8 cellular contexts compared by ENCODE assay signal in the genomic region with DNA sequence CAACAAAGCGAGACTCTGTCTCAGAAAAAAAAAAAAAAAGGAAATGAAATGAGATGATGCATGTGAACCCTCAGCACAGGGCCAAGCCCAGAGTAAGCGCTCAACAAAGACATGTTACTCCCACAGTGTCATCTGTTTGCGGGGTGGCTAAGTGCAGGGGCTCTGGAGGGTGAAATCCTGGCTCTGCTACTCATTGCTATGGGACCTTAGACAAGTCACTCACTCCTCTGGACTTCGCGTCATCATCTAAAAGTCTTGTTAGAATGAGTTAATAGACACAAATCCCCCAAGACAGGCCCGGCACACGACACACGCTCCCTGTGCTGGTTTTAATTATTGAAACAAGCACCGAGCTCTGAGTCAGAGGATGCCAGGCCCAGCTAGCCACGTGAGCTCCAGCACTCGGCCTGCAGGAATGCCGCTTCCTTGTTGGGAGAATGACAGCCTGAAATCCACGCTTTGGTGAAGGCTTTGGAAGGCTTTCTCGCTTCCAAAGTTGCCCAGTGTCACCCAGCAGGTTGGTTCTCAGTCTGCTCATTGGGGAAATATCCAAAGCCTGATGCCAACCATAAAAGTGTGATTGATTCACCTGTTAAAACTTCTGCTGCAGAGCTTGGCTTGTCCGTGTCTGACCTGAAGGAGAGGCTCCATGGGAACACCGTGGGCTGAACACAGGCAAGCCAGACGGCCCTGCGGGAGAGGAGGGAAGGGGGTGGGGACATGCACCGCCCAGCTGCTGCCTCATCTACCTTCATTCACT. TPM values are rescaled to one million over a fixed set of nuclear protein-coding genes. Genes with fewer than 3 reads are reported as not detected.
DNase-seq lines count a peak whose midpoint lies in the region; ATAC-seq, FAIRE-seq and TF ChIP-seq lines count a peak whose summit lies in the region.

No MANE protein-coding gene starts in this region.

- H3K4me3 ChIP-seq in endodermal cell (ENCODE audit: low read length): no peak overlapping the region
- no peak overlapping the region for H3K4me3 ChIP-seq in pancreas

- no peak overlapping the region for H3K9ac ChIP-seq in endodermal cell (ENCODE audit: extremely low read depth, low read length, poor library complexity, severe bottlenecking)

- no peak for TF ChIP-seq CTCF in endodermal cell (conservative IDR thresholded peaks at IDR 0.05)
- no peak for TF ChIP-seq CTCF in pancreas (IDR thresholded peaks at IDR 0.05)

- CTCF ChIA-PET in activated CD4-positive, alpha-beta T cell treated with anti-CD3 and anti-CD28 coated beads, Interleukin-2, amount 10 ng/mL, durations not matched to agents 7 days and 5 days (lab: Charles Lee): interaction anchor here (0.6 kb wide), 1 partner anchor 34 kb away, joined by 3 read pairs; no protein-coding TSS in a partner anchor

- POLR2A ChIA-PET in activated CD4-positive, alpha-beta T cell treated with anti-CD3 and anti-CD28 coated beads, Interleukin-2, amount 10 ng/mL, durations not matched to agents 7 days and 5 days (lab: Charles Lee): no interaction called here

- H3K27ac Mint-ChIP-seq in endodermal cell: no peak overlapping the region
- H3K27ac Mint-ChIP-seq in activated CD4-positive, alpha-beta T cell treated with anti-CD3 and anti-CD28 coated beads, Interleukin-2, amount 10 ng/mL, durations not matched to agents 7 days and 5 days: no peak overlapping the region

- no peak overlapping the region for H3K4me3 Mint-ChIP-seq in endodermal cell
- no peak overlapping the region for H3K4me3 Mint-ChIP-seq in activated CD4-positive, alpha-beta T cell treated with anti-CD3 and anti-CD28 coated beads, Interleukin-2, amount 10 ng/mL, durations not matched to agents 7 days and 5 days

- no peaks in the 10 kb centered on the region for H3K27me3 ChIP-seq in endodermal cell (ENCODE audit: control insufficient read depth, insufficient read depth, low read length, poor library complexity, severe bottlenecking)
- H3K27me3 ChIP-seq in pancreas: no peaks in the 10 kb centered on the region

- ATAC-seq in pancreas (peak in 3 of 4 donors; percentile 14 to 45 (median 34)), GM21717 (IDR thresholded peaks at IDR 0.05; ENCODE audit: unreplicated experiment) (no peak)

- no peaks in the 10 kb centered on the region for H3K36me3 ChIP-seq in endodermal cell (ENCODE audit: control insufficient read depth, insufficient read depth, low read length)
- H3K36me3 ChIP-seq in pancreas: no peaks in the 10 kb centered on the region

- peaks cover 8% of the 10 kb centered on the region for H3K4me1 Mint-ChIP-seq in endodermal cell
- no peaks in the 10 kb centered on the region for H3K4me1 Mint-ChIP-seq in activated CD4-positive, alpha-beta T cell treated with anti-CD3 and anti-CD28 coated beads, Interleukin-2, amount 10 ng/mL, durations not matched to agents 7 days and 5 days

- H3K9me3 ChIP-seq in endodermal cell (ENCODE audit: control insufficient read depth, low read length) (no peaks in the 10 kb centered on the region), pancreas (no peaks in the 10 kb centered on the region)

- intact Hi-C loops in pancreas (cut with DNase I): no loop called here

- no peak for FAIRE-seq in pancreas (lab: Jason Lieb, UNC)

- H3K4me1 ChIP-seq in endodermal cell (ENCODE audit: control insufficient read depth, insufficient read depth, low read length) (no peaks in the 10 kb centered on the region), pancreas (peaks cover 0 to 6% (median 0%) of the 10 kb centered on the region in 3 donors)

- no peaks in the 10 kb centered on the region for H3K36me3 Mint-ChIP-seq in endodermal cell (ENCODE audit: low read depth)
- no peaks in the 10 kb centered on the region for H3K36me3 Mint-ChIP-seq in activated CD4-positive, alpha-beta T cell treated with anti-CD3 and anti-CD28 coated beads, Interleukin-2, amount 10 ng/mL, durations not matched to agents 7 days and 5 days (ENCODE audit: low read depth)

- H3K9me3 Mint-ChIP-seq in endodermal cell: no peaks in the 10 kb centered on the region
- H3K9me3 Mint-ChIP-seq in activated CD4-positive, alpha-beta T cell treated with anti-CD3 and anti-CD28 coated beads, Interleukin-2, amount 10 ng/mL, durations not matched to agents 7 days and 5 days: no peaks in the 10 kb centered on the region

- H3K27me3 Mint-ChIP-seq in endodermal cell (ENCODE audit: insufficient read depth): peaks cover 5% of the 10 kb centered on the region
- peaks cover 14% of the 10 kb centered on the region for H3K27me3 Mint-ChIP-seq in activated CD4-positive, alpha-beta T cell treated with anti-CD3 and anti-CD28 coated beads, Interleukin-2, amount 10 ng/mL, durations not matched to agents 7 days and 5 days

- H3K27ac ChIP-seq in endodermal cell (ENCODE audit: low read depth, low read length) (peak overlapping the region; percentile 68), pancreas (peak overlapping the region; percentile 29 to 67 (median 52))

- DNase-seq in DMS53 treated with DMSO at 0.1 percent for 48 hours (lab: John Stamatoyannopoulos, UW; ENCODE audit: unreplicated experiment) (peak; percentile 52), NCI-H2227 treated with DMSO at 0.1 percent for 48 hours (lab: John Stamatoyannopoulos, UW) (peak; percentile 46), endodermal cell (peak; percentile 72), pancreas (peak in 2 of 6 donors; percentile 43 to 59), NCI-H146 treated with DMSO at 0.1 percent for 48 hours (lab: John Stamatoyannopoulos, UW; ENCODE audit: unreplicated experiment) (no peak), mesenteric fat pad (ENCODE audit: low spot score) (no peak)
- DNase-seq in activated CD4-positive, alpha-beta T cell treated with anti-CD3 and anti-CD28 coated beads, Interleukin-2, amount 10 ng/mL, durations not matched to agents 7 days and 5 days: no peak

- 71 to 82% methylated on average over 13 to 18 of the region's 19 CpGs for WGBS in endodermal cell (ENCODE audit: insufficient coverage in 1 of 2, insufficient read length in 1 of 2), 2 experiments
- 68 to 69% methylated on average over 19 of the region's 19 CpGs for WGBS in pancreas, 2 donors

RNA-seq across cellular contexts. Expression of gene TARDBP, which starts 36.7 kb away (rescaled TPM):
- total RNA-seq in endodermal cell (100 to 1,000 TPM; 203 to 216 TPM), pancreas (10 to 100 TPM; 43.3 to 74.7 (median 53.7) TPM), mesenteric fat pad (128 TPM)
- polyA plus RNA-seq in endodermal cell (2013, experiment 1 of 2): 271 TPM
- polyA plus RNA-seq in endodermal cell (2013, experiment 2 of 2): 250 TPM
- polyA plus RNA-seq in pancreas: 10 to 100 TPM; 47.8 to 84.7 TPM
- 100 to 1,000 TPM; 186 to 187 TPM for total RNA-seq in activated CD4-positive, alpha-beta T cell treated with anti-CD3 and anti-CD28 coated beads, Interleukin-2, amount 10 ng/mL, durations not matched to agents 7 days and 5 days

Comparison
In these comparisons a context has a peak if more than half of its experiments do, and no peak if none do; other contexts are left out.
1. DNase-seq: peak in DMS53 treated with DMSO at 0.1 percent for 48 hours (single experiment), NCI-H2227 treated with DMSO at 0.1 percent for 48 hours (single experiment) and endodermal cell (single experiment); none in NCI-H146 treated with DMSO at 0.1 percent for 48 hours (single experiment), mesenteric fat pad (single experiment) and activated CD4-positive, alpha-beta T cell treated with anti-CD3 and anti-CD28 coated beads, Interleukin-2, amount 10 ng/mL, durations not matched to agents 7 days and 5 days (single experiment).